In genomic region chr4:154332681-154333421, GRCh38 we compare ENCODE assay signal across 8 cellular contexts.
DNase-seq lines count a peak whose midpoint lies in the region; ATAC-seq and TF ChIP-seq lines count a peak whose summit lies in the region.

No MANE protein-coding gene starts in this region.

- H3K4me3 Mint-ChIP-seq in CD4-positive, alpha-beta memory T cell: peak overlapping the region; percentile 75 to 92 (median 84)

- peak overlapping the region in 1 of 2 donors; percentile 52 for H3K4me3 ChIP-seq in CD4-positive, alpha-beta memory T cell (ENCODE audit: low read length in 2 of 2)
- H3K4me3 ChIP-seq in MM.1S (ENCODE audit: low read length) (peak overlapping the region; percentile 45), fibroblast of lung (replicated peaks in 1 of 4; ENCODE audit: control extremely low read depth in 1 of 4, insufficient read depth in 1 of 4, low read depth in 3 of 4, low read length in 4 of 4) (peak overlapping the region in 3 of 4 experiments; percentile 7 to 54 (median 28))

- peaks cover 0 to 4% (median 0%) of the 10 kb centered on the region in 8 donors for H3K9me3 Mint-ChIP-seq in CD4-positive, alpha-beta memory T cell

- H3K27me3 Mint-ChIP-seq in CD4-positive, alpha-beta memory T cell: peaks cover 9 to 10% of the 10 kb centered on the region in 2 donors

- peak; percentile 34 to 64 (median 47) for DNase-seq in CD4-positive, alpha-beta memory T cell
- DNase-seq in MM.1S (peak; percentile 47), fibroblast of lung (ENCODE audit: low read depth in 2 of 2) (peak; percentile 0 to 20), posterior cingulate gyrus (peak in 9 of 10 donors; percentile 29 to 93 (median 54)), NCI-H1436 treated with DMSO at 0.1 percent for 48 hours (lab: John Stamatoyannopoulos, UW) (no peak), NK-92 (lab: John Stamatoyannopoulos, UW; ENCODE audit: unreplicated experiment) (no peak)
- DNase-seq in activated CD8-positive, alpha-beta memory T cell treated with anti-CD3 and anti-CD28 coated beads, Interleukin-2, amount 50 U/mL, for 48 hours: peak; percentile 67

- H3F3A ChIP-seq in MM.1S (ENCODE audit: insufficient read depth, low read length): no peaks in the 10 kb centered on the region

- no peaks in the 10 kb centered on the region for H3K9me2 ChIP-seq in MM.1S (replicated peaks; ENCODE audit: insufficient read depth, low read length)

- no peak overlapping the region for H3K9ac ChIP-seq in MM.1S (ENCODE audit: low read length)
- no peak overlapping the region for H3K9ac ChIP-seq in fibroblast of lung (ENCODE audit: insufficient read depth, low read length)

- H4K20me1 ChIP-seq in MM.1S (ENCODE audit: insufficient read depth, low read length) (no peaks in the 10 kb centered on the region), fibroblast of lung (ENCODE audit: control insufficient read depth, extremely low read depth, insufficient read depth, low read length) (no peaks in the 10 kb centered on the region)

- H3K79me2 ChIP-seq in MM.1S (ENCODE audit: low read length) (no peaks in the 10 kb centered on the region), fibroblast of lung (ENCODE audit: control insufficient read depth, insufficient read depth, low read length) (no peaks in the 10 kb centered on the region)

- peaks cover 4% of the 10 kb centered on the region for H3K27me3 ChIP-seq in CD4-positive, alpha-beta memory T cell (ENCODE audit: insufficient read depth, low read length)
- H3K27me3 ChIP-seq in MM.1S (replicated peaks; ENCODE audit: insufficient read depth, low read length): no peaks in the 10 kb centered on the region
- H3K27me3 ChIP-seq in fibroblast of lung (ENCODE audit: control insufficient read depth, insufficient read depth, low read length): no peaks in the 10 kb centered on the region

- no peaks in the 10 kb centered on the region for H3K36me3 Mint-ChIP-seq in CD4-positive, alpha-beta memory T cell

- no peaks in the 10 kb centered on the region for H3K36me3 ChIP-seq in CD4-positive, alpha-beta memory T cell (ENCODE audit: insufficient read depth, low read length)
- H3K36me3 ChIP-seq in MM.1S (replicated peaks; ENCODE audit: insufficient read depth, low read length) (no peaks in the 10 kb centered on the region), fibroblast of lung (ENCODE audit: control insufficient read depth, insufficient read depth, low read length) (no peaks in the 10 kb centered on the region)

- H3K4me1 ChIP-seq in CD4-positive, alpha-beta memory T cell (ENCODE audit: insufficient read depth, low read length): peaks cover 14% of the 10 kb centered on the region
- H3K4me1 ChIP-seq in MM.1S (ENCODE audit: low read length) (no peaks in the 10 kb centered on the region), fibroblast of lung (ENCODE audit: control insufficient read depth, extremely low read depth, insufficient read depth, low read length) (no peaks in the 10 kb centered on the region)

- peak overlapping the region in 4 of 7 donors; percentile 11 to 83 (median 52) for H3K27ac Mint-ChIP-seq in CD4-positive, alpha-beta memory T cell

- H3K4me1 Mint-ChIP-seq in CD4-positive, alpha-beta memory T cell: peaks cover 5 to 13% (median 7%) of the 10 kb centered on the region in 4 donors

- POLR2A ChIA-PET in CD4-positive, alpha-beta memory T cell (lab: Charles Lee; ENCODE audit: partially characterized antibody): no interaction called here

- TF ChIP-seq CTCF in MM.1S (IDR thresholded peaks at IDR 0.05; ENCODE audit: low read length) (0 out of 2 replicates have a peak, but pooled peaks have one; percentile 14), fibroblast of lung (conservative IDR thresholded peaks at IDR 0.05 in 1 of 2, IDR thresholded peaks at IDR 0.05 in 1 of 2; ENCODE audit: low read depth in 1 of 2, low read length in 2 of 2) (peak in 1 of 2 donors; percentile 1)

- intact Hi-C loops in CD4-positive, alpha-beta memory T cell (cut with micrococcal nuclease): loop anchor here (5.0 kb wide), 2 partner anchors 219 to 1619 kb away; partner anchors contain the start of genes CTSO and PLRG1
- intact Hi-C loops in posterior cingulate gyrus (cut with DNase I): no loop called here

- CTCF ChIA-PET in CD4-positive, alpha-beta memory T cell (lab: Charles Lee; ENCODE audit: partially characterized antibody): interaction anchor here (0.7 kb wide), 1 partner anchor 286 kb away, joined by 3 read pairs; no protein-coding TSS in a partner anchor

- H3K4me2 ChIP-seq in MM.1S (ENCODE audit: low read depth, low read length) (peak overlapping the region; percentile 51), fibroblast of lung (ENCODE audit: extremely low read depth, insufficient read depth, low read length) (peak overlapping the region; percentile 64)

- H3K27ac ChIP-seq in CD4-positive, alpha-beta memory T cell (ENCODE audit: low read depth, low read length): no peak overlapping the region
- H3K27ac ChIP-seq in MM.1S (ENCODE audit: low read length): no peak overlapping the region
- no peak overlapping the region for H3K27ac ChIP-seq in fibroblast of lung (ENCODE audit: insufficient read depth, low read length)

- peak; percentile 76 for ATAC-seq in GM21515 (IDR thresholded peaks at IDR 0.05; ENCODE audit: unreplicated experiment)

- H2AFZ ChIP-seq in MM.1S (ENCODE audit: low read length): peak overlapping the region; percentile 57
- H2AFZ ChIP-seq in fibroblast of lung (ENCODE audit: low read length): peak overlapping the region; percentile 44

- H3K9me3 ChIP-seq in CD4-positive, alpha-beta memory T cell (ENCODE audit: control insufficient read depth in 1 of 2, low read length in 2 of 2): no peaks in the 10 kb centered on the region
- H3K9me3 ChIP-seq in MM.1S (replicated peaks; ENCODE audit: insufficient read depth, low read length) (no peaks in the 10 kb centered on the region), fibroblast of lung (ENCODE audit: control insufficient read depth, insufficient read depth, low read depth, low read length) (no peaks in the 10 kb centered on the region)

Comparison
In these comparisons a context has a peak if more than half of its experiments do, and no peak if none do; other contexts are left out.
1. DNase-seq: peak in CD4-positive, alpha-beta memory T cell (5 of 5), MM.1S (single experiment), activated CD8-positive, alpha-beta memory T cell treated with anti-CD3 and anti-CD28 coated beads, Interleukin-2, amount 50 U/mL, for 48 hours (single experiment), fibroblast of lung (2 of 2) and posterior cingulate gyrus (9 of 10); none in NCI-H1436 treated with DMSO at 0.1 percent for 48 hours (single experiment) and NK-92 (single experiment).